ENCODE assay signal across 28 cellular contexts in the genomic region with DNA sequence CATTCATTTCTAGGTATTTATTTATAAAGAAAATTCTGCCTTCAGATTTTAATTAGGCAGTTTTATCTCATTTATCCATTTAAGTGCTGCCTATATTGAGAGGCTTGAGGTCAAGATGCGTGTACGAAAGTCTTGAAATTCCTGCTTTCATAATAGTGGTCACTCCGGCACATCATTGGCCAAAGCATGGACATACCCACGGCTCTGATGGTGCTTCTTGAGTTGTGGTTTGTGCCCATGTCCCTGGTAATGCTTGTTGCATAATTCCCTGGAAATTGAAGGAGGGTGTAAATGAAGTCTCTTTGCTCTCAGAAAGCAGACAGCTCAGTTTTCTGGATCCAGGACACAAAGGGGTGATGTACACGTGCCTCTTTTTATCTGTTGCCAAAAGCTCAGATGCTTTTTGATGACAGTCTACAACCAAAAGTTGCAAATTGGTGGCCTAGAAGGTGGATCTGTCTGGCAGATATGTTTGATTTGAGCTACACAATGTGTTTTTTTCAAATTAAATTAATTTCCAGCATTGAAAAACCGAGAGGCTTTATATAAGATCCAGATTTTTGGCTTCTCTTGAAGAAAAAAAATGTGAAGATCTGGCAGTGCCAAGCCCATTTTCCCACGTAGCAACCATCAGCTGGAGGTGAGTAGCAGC.
"Had no signal": no experiment of that assay in that cellular context is flagged by ENCODE, and none has a peak within 500 bp of the region (broad histone marks: within the 10 kb centered on the region; RNA-seq: fewer than 3 reads in every experiment).

No MANE protein-coding gene starts in this region.

- DNase-seq: activated CD4-positive, alpha-beta memory T cell treated with anti-CD3 and anti-CD28 coated beads for 36 hours; activated CD4-positive, alpha-beta T cell treated with anti-CD3 and anti-CD28 coated beads for 36 hours; activated CD4-positive, alpha-beta T cell treated with anti-CD3 and anti-CD28 coated beads, Interleukin-2, amount 10 ng/mL, durations not matched to agents 24 days and 14 days; activated CD4-positive, CD25-positive, alpha-beta regulatory T cell; activated CD4-positive, CD25-positive, alpha-beta regulatory T cell treated with anti-CD3 and anti-CD28 coated beads, Interleukin-2, amount 50 U/mL, for 72 hours; activated CD8-positive, alpha-beta memory T cell treated with anti-CD3 and anti-CD28 coated beads, Interleukin-2, amount 10 ng/mL, durations not matched to agents 7 days and 5 days; activated CD8-positive, alpha-beta memory T cell treated with anti-CD3 and anti-CD28 coated beads, Interleukin-2, amount 50 U/mL, for 4 hours; activated CD8-positive, alpha-beta T cell treated with anti-CD3 and anti-CD28 coated beads, Interleukin-2, amount 10 ng/mL, durations not matched to agents 7 days and 5 days; activated effector memory CD4-positive, alpha-beta T cell treated with anti-CD3 and anti-CD28 coated beads, Interleukin-2, amount 50 U/mL, for 16 hours; activated naive CD4-positive, alpha-beta T cell treated with anti-CD3 and anti-CD28 coated beads for 36 hours; activated naive CD8-positive, alpha-beta T cell treated with anti-CD3 and anti-CD28 coated beads for 36 hours; activated naive CD8-positive, alpha-beta T cell treated with anti-CD3 and anti-CD28 coated beads, Interleukin-2, amount 50 U/mL, for 24 hours; activated T-cell treated with anti-CD3 and anti-CD28 coated beads, Interleukin-2, amount 50 U/mL, for 1 hour; activated T-cell treated with anti-CD3 and anti-CD28 coated beads, Interleukin-2, amount 50 U/mL, for 48 hours; adrenal gland; aorta; body of pancreas; cortex of kidney; dermis blood vessel endothelial cell; effector CD8-positive, alpha-beta T cell; esophagus squamous epithelium; foreskin melanocyte; T-helper 2 cell had no signal

- H3K27ac ChIP-seq: adrenal gland, body of pancreas, epithelial cell of prostate, esophagus squamous epithelium, gastroesophageal sphincter had no signal

- ATAC-seq: activated CD4-positive, alpha-beta T cell treated with anti-CD3 and anti-CD28 coated beads for 36 hours; activated CD8-positive, alpha-beta memory T cell treated with anti-CD3 and anti-CD28 coated beads, Interleukin-2, amount 10 ng/mL, durations not matched to agents 7 days and 5 days; activated CD8-positive, alpha-beta T cell treated with anti-CD3 and anti-CD28 coated beads, Interleukin-2, amount 10 ng/mL, durations not matched to agents 7 days and 5 days; activated naive CD8-positive, alpha-beta T cell treated with anti-CD3 and anti-CD28 coated beads, Interleukin-2, amount 50 U/mL, for 24 hours; body of pancreas; gastroesophageal sphincter had no signal

- FAIRE-seq: colon, endometrium, endothelial cell of umbilical vein had no signal

- H3K27me3 ChIP-seq: adrenal gland, body of pancreas had no signal

- H3K4me3 ChIP-seq: adrenal gland, body of pancreas, esophagus squamous epithelium, gastroesophageal sphincter had no signal
